ENCODE assay signal across 1 cellular context in the genomic region with DNA sequence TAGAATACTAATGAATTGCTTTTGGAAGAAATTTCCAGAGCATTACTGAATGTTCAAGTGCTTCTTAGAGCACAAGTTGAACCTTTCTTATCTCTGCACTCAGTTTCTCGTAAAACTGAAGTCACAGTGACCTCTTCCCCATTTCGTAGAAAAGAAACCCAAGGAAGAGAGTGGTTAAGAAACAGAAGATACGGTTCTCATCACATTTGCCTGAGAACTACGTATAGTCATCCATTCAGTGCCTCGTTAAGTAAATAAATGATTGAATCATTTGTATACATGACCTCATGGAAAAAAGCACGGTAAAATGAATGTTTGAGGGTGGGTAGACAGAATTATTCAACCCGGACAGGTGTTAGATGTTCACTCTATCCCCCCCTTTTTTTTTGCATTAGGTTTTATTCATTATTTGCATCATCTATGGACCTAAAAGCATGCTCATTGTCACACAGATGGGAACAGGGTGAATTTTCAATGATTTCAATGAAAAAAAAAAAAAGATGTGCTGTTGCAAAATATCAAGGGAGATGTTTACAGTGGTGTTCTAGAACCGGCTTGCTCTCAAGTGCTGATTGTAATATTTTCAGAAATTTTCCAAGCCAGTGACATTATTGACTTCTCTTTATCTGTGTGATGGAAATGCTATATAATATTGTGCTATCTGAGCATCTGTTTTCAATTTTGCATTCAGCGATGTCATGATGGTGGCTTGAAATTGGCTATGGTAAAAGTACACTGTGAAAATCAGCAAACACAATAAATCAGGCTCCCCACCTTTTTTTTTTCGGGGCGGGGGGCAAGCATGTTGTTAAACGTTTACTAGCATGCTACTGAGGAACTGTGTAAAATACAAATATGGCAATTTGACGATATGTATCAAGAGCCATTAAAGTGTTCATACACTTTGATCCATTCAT.
TF ChIP-seq lines count a peak whose summit lies in the region.

No MANE protein-coding gene starts in this region.

TF ChIP-seq in HepG2, 621 proteins besides CTCF, POLR2A, EP300 and RAD21 (continued from another document):
- TF ChIP-seq, protein P1, sequence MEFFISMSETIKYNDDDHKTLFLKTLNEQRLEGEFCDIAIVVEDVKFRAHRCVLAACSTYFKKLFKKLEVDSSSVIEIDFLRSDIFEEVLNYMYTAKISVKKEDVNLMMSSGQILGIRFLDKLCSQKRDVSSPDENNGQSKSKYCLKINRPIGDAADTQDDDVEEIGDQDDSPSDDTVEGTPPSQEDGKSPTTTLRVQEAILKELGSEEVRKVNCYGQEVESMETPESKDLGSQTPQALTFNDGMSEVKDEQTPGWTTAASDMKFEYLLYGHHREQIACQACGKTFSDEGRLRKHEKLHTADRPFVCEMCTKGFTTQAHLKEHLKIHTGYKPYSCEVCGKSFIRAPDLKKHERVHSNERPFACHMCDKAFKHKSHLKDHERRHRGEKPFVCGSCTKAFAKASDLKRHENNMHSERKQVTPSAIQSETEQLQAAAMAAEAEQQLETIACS (CRISPR knock-in tag; IDR thresholded peaks at IDR 0.05), result no peak
- TF ChIP-seq ZNF629 (CRISPR knock-in tag; conservative IDR thresholded peaks at IDR 0.05), result no peak
- TF ChIP-seq, protein P2, sequence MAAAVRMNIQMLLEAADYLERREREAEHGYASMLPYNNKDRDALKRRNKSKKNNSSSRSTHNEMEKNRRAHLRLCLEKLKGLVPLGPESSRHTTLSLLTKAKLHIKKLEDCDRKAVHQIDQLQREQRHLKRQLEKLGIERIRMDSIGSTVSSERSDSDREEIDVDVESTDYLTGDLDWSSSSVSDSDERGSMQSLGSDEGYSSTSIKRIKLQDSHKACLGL (CRISPR knock-in tag; IDR thresholded peaks at IDR 0.05), result no peak
- TF ChIP-seq STAG1 (CRISPR knock-in tag; IDR thresholded peaks at IDR 0.05), result no peak
- TF ChIP-seq TBX3 (IDR thresholded peaks at IDR 0.05; ENCODE audit: borderline replicate concordance), result no peak
- TF ChIP-seq, protein P3, sequence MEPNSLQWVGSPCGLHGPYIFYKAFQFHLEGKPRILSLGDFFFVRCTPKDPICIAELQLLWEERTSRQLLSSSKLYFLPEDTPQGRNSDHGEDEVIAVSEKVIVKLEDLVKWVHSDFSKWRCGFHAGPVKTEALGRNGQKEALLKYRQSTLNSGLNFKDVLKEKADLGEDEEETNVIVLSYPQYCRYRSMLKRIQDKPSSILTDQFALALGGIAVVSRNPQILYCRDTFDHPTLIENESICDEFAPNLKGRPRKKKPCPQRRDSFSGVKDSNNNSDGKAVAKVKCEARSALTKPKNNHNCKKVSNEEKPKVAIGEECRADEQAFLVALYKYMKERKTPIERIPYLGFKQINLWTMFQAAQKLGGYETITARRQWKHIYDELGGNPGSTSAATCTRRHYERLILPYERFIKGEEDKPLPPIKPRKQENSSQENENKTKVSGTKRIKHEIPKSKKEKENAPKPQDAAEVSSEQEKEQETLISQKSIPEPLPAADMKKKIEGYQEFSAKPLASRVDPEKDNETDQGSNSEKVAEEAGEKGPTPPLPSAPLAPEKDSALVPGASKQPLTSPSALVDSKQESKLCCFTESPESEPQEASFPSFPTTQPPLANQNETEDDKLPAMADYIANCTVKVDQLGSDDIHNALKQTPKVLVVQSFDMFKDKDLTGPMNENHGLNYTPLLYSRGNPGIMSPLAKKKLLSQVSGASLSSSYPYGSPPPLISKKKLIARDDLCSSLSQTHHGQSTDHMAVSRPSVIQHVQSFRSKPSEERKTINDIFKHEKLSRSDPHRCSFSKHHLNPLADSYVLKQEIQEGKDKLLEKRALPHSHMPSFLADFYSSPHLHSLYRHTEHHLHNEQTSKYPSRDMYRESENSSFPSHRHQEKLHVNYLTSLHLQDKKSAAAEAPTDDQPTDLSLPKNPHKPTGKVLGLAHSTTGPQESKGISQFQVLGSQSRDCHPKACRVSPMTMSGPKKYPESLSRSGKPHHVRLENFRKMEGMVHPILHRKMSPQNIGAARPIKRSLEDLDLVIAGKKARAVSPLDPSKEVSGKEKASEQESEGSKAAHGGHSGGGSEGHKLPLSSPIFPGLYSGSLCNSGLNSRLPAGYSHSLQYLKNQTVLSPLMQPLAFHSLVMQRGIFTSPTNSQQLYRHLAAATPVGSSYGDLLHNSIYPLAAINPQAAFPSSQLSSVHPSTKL (CRISPR knock-in tag; IDR thresholded peaks at IDR 0.05), result no peak
- no peak for TF ChIP-seq KAT7 (CRISPR knock-in tag; IDR thresholded peaks at IDR 0.05; ENCODE audit: borderline replicate concordance)
- TF ChIP-seq ZNF724P (CRISPR knock-in tag; IDR thresholded peaks at IDR 0.05; ENCODE audit: borderline replicate concordance), result no peak
- no peak for TF ChIP-seq HNRNPLL (IDR thresholded peaks at IDR 0.05; ENCODE audit: low read depth, low read length, poor library complexity, severe bottlenecking)
- no peak for TF ChIP-seq SETDB1 (CRISPR knock-in tag; IDR thresholded peaks at IDR 0.05; ENCODE audit: borderline replicate concordance)
- no peak for TF ChIP-seq FOSL1 (CRISPR knock-in tag; IDR thresholded peaks at IDR 0.05; ENCODE audit: borderline replicate concordance)
- no peak for TF ChIP-seq YY1 (IDR thresholded peaks at IDR 0.05; ENCODE audit: insufficient read depth, insufficient replicate concordance, low read depth, low read length)
- no peak for TF ChIP-seq SMAD3 (CRISPR knock-in tag; IDR thresholded peaks at IDR 0.05)
- TF ChIP-seq MAF1 (CRISPR knock-in tag; IDR thresholded peaks at IDR 0.05; ENCODE audit: borderline replicate concordance), result no peak
- TF ChIP-seq, protein P4, sequence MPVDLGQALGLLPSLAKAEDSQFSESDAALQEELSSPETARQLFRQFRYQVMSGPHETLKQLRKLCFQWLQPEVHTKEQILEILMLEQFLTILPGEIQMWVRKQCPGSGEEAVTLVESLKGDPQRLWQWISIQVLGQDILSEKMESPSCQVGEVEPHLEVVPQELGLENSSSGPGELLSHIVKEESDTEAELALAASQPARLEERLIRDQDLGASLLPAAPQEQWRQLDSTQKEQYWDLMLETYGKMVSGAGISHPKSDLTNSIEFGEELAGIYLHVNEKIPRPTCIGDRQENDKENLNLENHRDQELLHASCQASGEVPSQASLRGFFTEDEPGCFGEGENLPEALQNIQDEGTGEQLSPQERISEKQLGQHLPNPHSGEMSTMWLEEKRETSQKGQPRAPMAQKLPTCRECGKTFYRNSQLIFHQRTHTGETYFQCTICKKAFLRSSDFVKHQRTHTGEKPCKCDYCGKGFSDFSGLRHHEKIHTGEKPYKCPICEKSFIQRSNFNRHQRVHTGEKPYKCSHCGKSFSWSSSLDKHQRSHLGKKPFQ (CRISPR knock-in tag; IDR thresholded peaks at IDR 0.05; ENCODE audit: insufficient replicate concordance), result no peak
